8 cellular contexts compared by ENCODE assay signal in genomic region chr1:205749826-205750682, GRCh38. TPM values are rescaled to one million over a fixed set of nuclear protein-coding genes. Genes with fewer than 3 reads are reported as not detected.
DNase-seq lines count a peak whose midpoint lies in the region; ATAC-seq, FAIRE-seq and TF ChIP-seq lines count a peak whose summit lies in the region.

TSS of gene NUCKS1 (minus strand) at chr1:205750182. CDS start at chr1:205749973, 209 bp downstream.

- TF ChIP-seq CTCF in 22Rv1 (IDR thresholded peaks at IDR 0.05) = no peak
- peak in 4 of 7 experiments; percentile 10 to 49 (median 46) for TF ChIP-seq CTCF in body of pancreas (IDR thresholded peaks at IDR 0.05)

- H3K27ac ChIP-seq in 22Rv1 = peak within 1 kb of the TSS; percentile 97
- H3K27ac ChIP-seq in body of pancreas = peak within 1 kb of the TSS; percentile 96 to 98 (median 98)

- peak within 1 kb of the TSS; percentile 38 to 75 for H3K4me3 ChIP-seq in body of pancreas

- ATAC-seq in GM18520 (IDR thresholded peaks at IDR 0.05; ENCODE audit: unreplicated experiment) (peak; percentile 73), HG03064 (IDR thresholded peaks at IDR 0.05; ENCODE audit: low read depth, unreplicated experiment) (peak; percentile 65), body of pancreas (peak; percentile 92), sciatic nerve (peak; percentile 96)

- H3K36me3 ChIP-seq in body of pancreas (replicated peaks in 1 of 2; ENCODE audit: insufficient read depth in 1 of 2, low read depth in 2 of 2) = no peaks in the 10 kb centered on the region

- peaks cover 23% of the 10 kb centered on the region for H3K4me1 ChIP-seq in body of pancreas

- no peaks in the 10 kb centered on the region for H3K9me3 ChIP-seq in body of pancreas

- 0 to 1% methylated on average over 16 to 54 of the region's 54 CpGs for WGBS in body of pancreas, 2 donors

- intact Hi-C loops in body of pancreas (cut with DNase I) (no loop called here), sciatic nerve (cut with DNase I) (no loop called here)

- no peaks in the 10 kb centered on the region for H3K27me3 ChIP-seq in body of pancreas

- peak; percentile 100 for FAIRE-seq in TTC549 (lab: Jason Lieb, UNC)

- DNase-seq in NCI-H2107 treated with DMSO at 0.1 percent for 48 hours (lab: John Stamatoyannopoulos, UW; ENCODE audit: unreplicated experiment) = peak; percentile 98
- peak; percentile 98 to 100 (median 100) for DNase-seq in body of pancreas
- peak; percentile 94 for DNase-seq in iPS DF 19.7 (ENCODE audit: low read depth, low spot score)
- DNase-seq in sciatic nerve (ENCODE audit: low spot score) = peak; percentile 98

- peak in 2 of 3 donors; percentile 64 to 69 for TF ChIP-seq POLR2A in body of pancreas (IDR thresholded peaks at IDR 0.05)

RNA-seq across cellular contexts. Expression of gene NUCKS1, which starts in this region (rescaled TPM):
- total RNA-seq in body of pancreas (10 to 100 TPM; 37.6 to 39.2 TPM), sciatic nerve (193 TPM)

Comparison
In these comparisons a context has a peak if more than half of its experiments do, and no peak if none do; other contexts are left out.
1. Peak in every context shown above with its lines: DNase-seq, ATAC-seq, H3K4me3 ChIP-seq and H3K27ac ChIP-seq.